8 cellular contexts compared by ENCODE assay signal in the genomic region with DNA sequence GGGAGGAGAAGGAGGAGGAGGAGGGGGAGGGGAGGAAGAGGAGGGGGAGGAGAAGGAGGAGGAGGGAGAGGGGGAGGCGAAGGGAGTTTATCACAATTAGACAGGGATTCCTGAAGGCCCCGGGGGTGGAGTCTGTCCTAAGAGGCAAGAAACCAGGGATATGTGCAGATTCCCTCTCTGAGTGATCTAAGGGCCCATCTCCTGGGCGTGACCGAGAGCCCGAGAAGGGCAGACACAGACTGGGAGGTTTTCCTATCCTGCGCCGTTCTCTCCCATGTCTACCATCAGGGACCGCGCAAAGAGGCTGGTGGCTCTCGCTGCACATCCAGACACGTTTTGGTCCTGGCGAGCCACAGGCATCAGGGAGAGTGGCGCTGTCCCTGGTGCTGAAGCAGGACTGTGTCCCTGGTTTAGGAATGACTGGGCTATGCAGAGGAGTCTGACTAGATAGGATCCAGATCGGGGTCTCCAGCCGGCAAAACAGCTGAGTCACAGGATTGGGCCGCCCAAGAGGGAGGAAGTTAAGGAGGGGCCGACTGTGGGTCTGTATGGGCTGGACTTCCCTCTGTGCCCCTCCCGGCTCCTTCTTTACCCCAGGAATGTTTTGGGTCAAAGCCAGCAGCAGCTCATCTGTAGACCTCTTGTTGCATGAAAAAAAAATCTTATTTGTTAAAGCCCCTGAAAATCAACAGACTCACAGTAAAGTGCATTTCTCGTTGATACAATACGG. TPM values are rescaled to one million over a fixed set of nuclear protein-coding genes. Genes with fewer than 3 reads are reported as not detected.
A peak's percentile ranks its signal among the peaks of the same experiment; 100 is the strongest.
DNase-seq lines count a peak whose midpoint lies in the region; ATAC-seq and TF ChIP-seq lines count a peak whose summit lies in the region.

No MANE protein-coding gene starts in this region.

- peaks cover 23% of the 10 kb centered on the region for H3K4me1 Mint-ChIP-seq in activated naive CD8-positive, alpha-beta T cell treated with anti-CD3 and anti-CD28 coated beads, Interleukin-2, amount 10 ng/mL, durations not matched to agents 7 days and 5 days

- H3K27ac Mint-ChIP-seq in activated naive CD8-positive, alpha-beta T cell treated with anti-CD3 and anti-CD28 coated beads, Interleukin-2, amount 10 ng/mL, durations not matched to agents 7 days and 5 days: no peak overlapping the region

- POLR2A ChIA-PET in activated naive CD8-positive, alpha-beta T cell treated with anti-CD3 and anti-CD28 coated beads, Interleukin-2, amount 10 ng/mL, durations not matched to agents 7 days and 5 days (lab: Charles Lee): no interaction called here

- peaks cover 2% of the 10 kb centered on the region for H3K9me3 Mint-ChIP-seq in activated naive CD8-positive, alpha-beta T cell treated with anti-CD3 and anti-CD28 coated beads, Interleukin-2, amount 10 ng/mL, durations not matched to agents 7 days and 5 days

- H3K27me3 Mint-ChIP-seq in activated naive CD8-positive, alpha-beta T cell treated with anti-CD3 and anti-CD28 coated beads, Interleukin-2, amount 10 ng/mL, durations not matched to agents 7 days and 5 days: peaks cover 35% of the 10 kb centered on the region

- ATAC-seq in activated naive CD8-positive, alpha-beta T cell treated with anti-CD3 and anti-CD28 coated beads, Interleukin-2, amount 10 ng/mL, durations not matched to agents 7 days and 5 days (ENCODE audit: low read depth): no peak
- no peak for ATAC-seq in HG03039 (IDR thresholded peaks at IDR 0.05; ENCODE audit: unreplicated experiment)

- peak; percentile 38 for DNase-seq in GM10266 (ENCODE audit: extremely low spot score)
- DNase-seq in NCI-H69 (lab: John Stamatoyannopoulos, UW): peak; percentile 9
- DNase-seq in activated naive CD8-positive, alpha-beta T cell treated with anti-CD3 and anti-CD28 coated beads, Interleukin-2, amount 10 ng/mL, durations not matched to agents 7 days and 5 days: peak; percentile 69
- DNase-seq in iPS DF 19.7 (ENCODE audit: low read depth, low spot score): peak; percentile 82
- peak; percentile 73 for DNase-seq in stimulated activated CD4-positive, alpha-beta T cell treated with anti-CD3 and anti-CD28 coated beads, Interleukin-15, amount 100 ng/mL, for 24 hours
- no peak for DNase-seq in NCI-H1694 (lab: John Stamatoyannopoulos, UW)
- DNase-seq in stimulated activated naive CD4-positive, alpha-beta T cell treated with Interleukin-2 at 50 U/mL for 16 hours (lab: John Stamatoyannopoulos, UW): no peak

- H3K4me3 Mint-ChIP-seq in activated naive CD8-positive, alpha-beta T cell treated with anti-CD3 and anti-CD28 coated beads, Interleukin-2, amount 10 ng/mL, durations not matched to agents 7 days and 5 days: no peak overlapping the region

- TF ChIP-seq CTCF in GM10266 (IDR thresholded peaks at IDR 0.05; ENCODE audit: control insufficient read depth, insufficient read depth, low read depth, missing control alignments): no peak

- no peaks in the 10 kb centered on the region for H3K36me3 Mint-ChIP-seq in activated naive CD8-positive, alpha-beta T cell treated with anti-CD3 and anti-CD28 coated beads, Interleukin-2, amount 10 ng/mL, durations not matched to agents 7 days and 5 days

RNA-seq across cellular contexts. Expression of gene ZNF175, which starts 17.9 kb away (rescaled TPM):
- 10 to 100 TPM in 1 of 2 experiments, 1 to 10 TPM in 1; 9.5 to 15.6 TPM for total RNA-seq in activated naive CD8-positive, alpha-beta T cell treated with anti-CD3 and anti-CD28 coated beads, Interleukin-2, amount 10 ng/mL, durations not matched to agents 7 days and 5 days

RNA-seq across cellular contexts. Expression of gene SIGLEC6, which starts 21.7 kb away (rescaled TPM):
- total RNA-seq in activated naive CD8-positive, alpha-beta T cell treated with anti-CD3 and anti-CD28 coated beads, Interleukin-2, amount 10 ng/mL, durations not matched to agents 7 days and 5 days: not detected

RNA-seq across cellular contexts. Expression of gene SIGLEC12, which starts 51.6 kb away (rescaled TPM):
- 1 to 10 TPM; 3.7 to 5.3 TPM for total RNA-seq in activated naive CD8-positive, alpha-beta T cell treated with anti-CD3 and anti-CD28 coated beads, Interleukin-2, amount 10 ng/mL, durations not matched to agents 7 days and 5 days

Comparison
In these comparisons a context has a peak if more than half of its experiments do, and no peak if none do; other contexts are left out.
1. DNase-seq: peak in GM10266 (single experiment), NCI-H69 (single experiment), activated naive CD8-positive, alpha-beta T cell treated with anti-CD3 and anti-CD28 coated beads, Interleukin-2, amount 10 ng/mL, durations not matched to agents 7 days and 5 days (single experiment), iPS DF 19.7 (single experiment) and stimulated activated CD4-positive, alpha-beta T cell treated with anti-CD3 and anti-CD28 coated beads, Interleukin-15, amount 100 ng/mL, for 24 hours (single experiment); none in NCI-H1694 (single experiment) and stimulated activated naive CD4-positive, alpha-beta T cell treated with Interleukin-2 at 50 U/mL for 16 hours (single experiment).